8 cellular contexts compared by ENCODE assay signal in the genomic region with DNA sequence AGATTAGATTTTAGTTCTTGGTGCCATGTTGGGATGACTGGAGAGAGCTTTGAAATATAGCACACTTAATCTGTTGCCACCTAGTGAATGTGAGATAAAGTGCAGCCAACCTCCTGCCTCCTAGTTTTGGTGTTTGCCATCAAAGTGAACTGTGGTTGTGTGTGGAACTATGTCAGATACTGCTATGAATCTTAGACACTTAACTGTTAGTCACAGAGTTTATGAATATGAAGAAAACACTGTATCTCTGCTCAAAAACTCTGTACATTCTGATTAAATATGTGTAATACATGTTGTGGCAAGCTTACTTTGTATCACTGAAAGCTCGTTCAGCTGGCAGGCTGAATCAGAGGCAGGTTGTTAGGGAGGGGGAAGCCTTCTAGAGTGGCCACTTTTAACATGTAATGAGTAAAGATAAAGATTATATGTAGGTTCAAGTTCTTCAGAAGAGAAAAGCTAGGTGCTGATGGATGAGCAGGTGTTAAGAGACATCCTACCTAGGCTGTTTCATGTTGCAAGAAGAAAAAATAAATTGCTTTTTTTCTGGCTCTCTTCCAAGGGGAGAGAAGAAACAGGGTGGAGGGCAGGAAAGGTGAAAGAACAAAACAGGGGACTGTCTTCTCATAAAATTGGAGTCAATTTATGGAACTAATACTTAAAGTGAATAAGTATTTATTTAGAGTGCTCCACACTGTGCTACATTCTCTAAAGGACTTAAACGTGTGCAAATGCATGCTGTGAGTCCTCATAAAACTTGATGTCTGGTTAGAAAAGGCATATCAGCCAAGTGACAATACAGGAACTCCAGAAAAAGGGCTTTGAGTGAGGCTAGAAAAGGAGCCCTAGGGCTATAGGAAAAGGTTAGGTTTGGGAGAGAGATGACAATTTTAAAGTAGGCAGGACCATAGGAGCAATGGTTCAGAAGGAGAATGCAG. TPM values are rescaled to one million over a fixed set of nuclear protein-coding genes. Genes with fewer than 3 reads are reported as not detected.
A peak's percentile ranks its signal among the peaks of the same experiment; 100 is the strongest.
DNase-seq lines count a peak whose midpoint lies in the region; ATAC-seq lines count a peak whose summit lies in the region.

No MANE protein-coding gene starts in this region.

- ATAC-seq in HG03342 (IDR thresholded peaks at IDR 0.05; ENCODE audit: unreplicated experiment) (peak; percentile 49), left cardiac atrium (peak; percentile 57 to 59), HG03108 (IDR thresholded peaks at IDR 0.05; ENCODE audit: unreplicated experiment) (no peak), GM21717 (IDR thresholded peaks at IDR 0.05; ENCODE audit: unreplicated experiment) (no peak)

- DNase-seq in DMS153 treated with DMSO at 0.1 percent for 48 hours (lab: John Stamatoyannopoulos, UW; ENCODE audit: unreplicated experiment) (peak; percentile 28), SHP77 treated with DMSO at 0.1 percent for 48 hours (lab: John Stamatoyannopoulos, UW) (peak; percentile 10), left cardiac atrium (no peak), medulla oblongata (ENCODE audit: extremely low spot score) (no peak), NOMO-1 treated with DMSO at 0.1 percent for 48 hours (lab: John Stamatoyannopoulos, UW; ENCODE audit: unreplicated experiment) (no peak)

- intact Hi-C loops in left cardiac atrium (cut with DNase I): no loop called here

RNA-seq across cellular contexts. Expression of gene LAMB1, which starts 14.1 kb away (rescaled TPM):
- total RNA-seq in left cardiac atrium: 100 to 1,000 TPM; 109 to 123 TPM

Comparison
In these comparisons a context has a peak if more than half of its experiments do, and no peak if none do; other contexts are left out.
1. DNase-seq: peak in DMS153 treated with DMSO at 0.1 percent for 48 hours (single experiment) and SHP77 treated with DMSO at 0.1 percent for 48 hours (single experiment); none in left cardiac atrium (single experiment), medulla oblongata (single experiment) and NOMO-1 treated with DMSO at 0.1 percent for 48 hours (single experiment).
2. ATAC-seq: peak in HG03342 (single experiment) and left cardiac atrium (2 of 2); none in HG03108 (single experiment) and GM21717 (single experiment).